ENCODE assay signal across 1 cellular context in the genomic region with DNA sequence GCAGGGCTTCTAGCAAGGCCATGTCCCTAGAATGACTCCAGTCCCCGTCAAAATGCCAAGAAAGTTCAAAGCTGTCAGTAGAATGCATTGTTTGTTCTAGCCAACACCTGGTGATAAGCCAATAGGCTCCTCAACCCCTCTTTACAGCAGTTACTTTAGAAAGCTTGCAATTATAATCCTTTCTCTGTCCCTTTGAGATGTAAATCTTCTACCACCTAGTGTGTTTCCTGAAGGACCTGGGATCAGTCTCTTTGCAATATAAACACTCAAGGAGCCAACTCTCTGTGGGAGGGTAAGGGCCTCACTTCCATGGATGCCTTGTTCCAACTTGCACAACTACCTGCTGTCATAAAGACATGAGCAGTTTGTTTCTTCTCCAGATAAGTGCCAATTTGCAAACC.
TF ChIP-seq lines count a peak whose summit lies in the region.

No MANE protein-coding gene starts in this region.

TF ChIP-seq in HEK293, 187 proteins besides CTCF, POLR2A, EP300 and RAD21 (continued from another document and continues in another):
- no peak for TF ChIP-seq ZNF639 (tag by site-specific recombination; IDR thresholded peaks at IDR 0.05)
- TF ChIP-seq ZNF214 (tag by site-specific recombination; IDR thresholded peaks at IDR 0.05; ENCODE audit: borderline replicate concordance): no peak
- TF ChIP-seq, protein P1, sequence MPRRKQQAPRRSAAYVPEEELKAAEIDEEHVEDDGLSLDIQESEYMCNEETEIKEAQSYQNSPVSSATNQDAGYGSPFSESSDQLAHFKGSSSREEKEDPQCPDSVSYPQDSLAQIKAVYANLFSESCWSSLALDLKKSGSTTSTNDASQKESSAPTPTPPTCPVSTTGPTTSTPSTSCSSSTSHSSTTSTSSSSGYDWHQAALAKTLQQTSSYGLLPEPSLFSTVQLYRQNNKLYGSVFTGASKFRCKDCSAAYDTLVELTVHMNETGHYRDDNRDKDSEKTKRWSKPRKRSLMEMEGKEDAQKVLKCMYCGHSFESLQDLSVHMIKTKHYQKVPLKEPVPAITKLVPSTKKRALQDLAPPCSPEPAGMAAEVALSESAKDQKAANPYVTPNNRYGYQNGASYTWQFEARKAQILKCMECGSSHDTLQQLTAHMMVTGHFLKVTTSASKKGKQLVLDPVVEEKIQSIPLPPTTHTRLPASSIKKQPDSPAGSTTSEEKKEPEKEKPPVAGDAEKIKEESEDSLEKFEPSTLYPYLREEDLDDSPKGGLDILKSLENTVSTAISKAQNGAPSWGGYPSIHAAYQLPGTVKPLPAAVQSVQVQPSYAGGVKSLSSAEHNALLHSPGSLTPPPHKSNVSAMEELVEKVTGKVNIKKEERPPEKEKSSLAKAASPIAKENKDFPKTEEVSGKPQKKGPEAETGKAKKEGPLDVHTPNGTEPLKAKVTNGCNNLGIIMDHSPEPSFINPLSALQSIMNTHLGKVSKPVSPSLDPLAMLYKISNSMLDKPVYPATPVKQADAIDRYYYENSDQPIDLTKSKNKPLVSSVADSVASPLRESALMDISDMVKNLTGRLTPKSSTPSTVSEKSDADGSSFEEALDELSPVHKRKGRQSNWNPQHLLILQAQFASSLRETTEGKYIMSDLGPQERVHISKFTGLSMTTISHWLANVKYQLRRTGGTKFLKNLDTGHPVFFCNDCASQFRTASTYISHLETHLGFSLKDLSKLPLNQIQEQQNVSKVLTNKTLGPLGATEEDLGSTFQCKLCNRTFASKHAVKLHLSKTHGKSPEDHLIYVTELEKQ (tag by site-specific recombination; IDR thresholded peaks at IDR 0.05; ENCODE audit: borderline replicate concordance): no peak
- no peak for TF ChIP-seq SALL2 (tag by site-specific recombination; IDR thresholded peaks at IDR 0.05; ENCODE audit: borderline replicate concordance)
- no peak for TF ChIP-seq ELK4 (IDR thresholded peaks at IDR 0.05; ENCODE audit: borderline replicate concordance, low read depth, low read length)
- no peak for TF ChIP-seq ZNF544 (tag by site-specific recombination; IDR thresholded peaks at IDR 0.05)
- no peak for TF ChIP-seq PATZ1 (tag by site-specific recombination; IDR thresholded peaks at IDR 0.05)
- no peak for TF ChIP-seq HOXC10 (CRISPR knock-in tag; IDR thresholded peaks at IDR 0.05)
- TF ChIP-seq, protein P2, sequence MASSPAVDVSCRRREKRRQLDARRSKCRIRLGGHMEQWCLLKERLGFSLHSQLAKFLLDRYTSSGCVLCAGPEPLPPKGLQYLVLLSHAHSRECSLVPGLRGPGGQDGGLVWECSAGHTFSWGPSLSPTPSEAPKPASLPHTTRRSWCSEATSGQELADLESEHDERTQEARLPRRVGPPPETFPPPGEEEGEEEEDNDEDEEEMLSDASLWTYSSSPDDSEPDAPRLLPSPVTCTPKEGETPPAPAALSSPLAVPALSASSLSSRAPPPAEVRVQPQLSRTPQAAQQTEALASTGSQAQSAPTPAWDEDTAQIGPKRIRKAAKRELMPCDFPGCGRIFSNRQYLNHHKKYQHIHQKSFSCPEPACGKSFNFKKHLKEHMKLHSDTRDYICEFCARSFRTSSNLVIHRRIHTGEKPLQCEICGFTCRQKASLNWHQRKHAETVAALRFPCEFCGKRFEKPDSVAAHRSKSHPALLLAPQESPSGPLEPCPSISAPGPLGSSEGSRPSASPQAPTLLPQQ (tag by site-specific recombination; IDR thresholded peaks at IDR 0.05): no peak
- no peak for TF ChIP-seq RBAK (tag by site-specific recombination; IDR thresholded peaks at IDR 0.05)
- TF ChIP-seq ZNF596 (tag by site-specific recombination; IDR thresholded peaks at IDR 0.05): peak; percentile 65; the same call in 1 of the 2 replicates
- TF ChIP-seq KLF8 (tag by site-specific recombination; IDR thresholded peaks at IDR 0.05): peak; percentile 49; the same call in 1 of the 2 replicates
- no peak for TF ChIP-seq ZNF292 (tag by site-specific recombination; IDR thresholded peaks at IDR 0.05; ENCODE audit: borderline replicate concordance, low read depth)
- TF ChIP-seq ZNF473 (tag by site-specific recombination; IDR thresholded peaks at IDR 0.05): no peak
- no peak for TF ChIP-seq ZNF354C (tag by site-specific recombination; IDR thresholded peaks at IDR 0.05; ENCODE audit: borderline replicate concordance, low read depth)
- TF ChIP-seq ZNF792 (tag by site-specific recombination; IDR thresholded peaks at IDR 0.05): no peak
- TF ChIP-seq ZNF174 (tag by site-specific recombination; IDR thresholded peaks at IDR 0.05): no peak
- TF ChIP-seq, protein P3, sequence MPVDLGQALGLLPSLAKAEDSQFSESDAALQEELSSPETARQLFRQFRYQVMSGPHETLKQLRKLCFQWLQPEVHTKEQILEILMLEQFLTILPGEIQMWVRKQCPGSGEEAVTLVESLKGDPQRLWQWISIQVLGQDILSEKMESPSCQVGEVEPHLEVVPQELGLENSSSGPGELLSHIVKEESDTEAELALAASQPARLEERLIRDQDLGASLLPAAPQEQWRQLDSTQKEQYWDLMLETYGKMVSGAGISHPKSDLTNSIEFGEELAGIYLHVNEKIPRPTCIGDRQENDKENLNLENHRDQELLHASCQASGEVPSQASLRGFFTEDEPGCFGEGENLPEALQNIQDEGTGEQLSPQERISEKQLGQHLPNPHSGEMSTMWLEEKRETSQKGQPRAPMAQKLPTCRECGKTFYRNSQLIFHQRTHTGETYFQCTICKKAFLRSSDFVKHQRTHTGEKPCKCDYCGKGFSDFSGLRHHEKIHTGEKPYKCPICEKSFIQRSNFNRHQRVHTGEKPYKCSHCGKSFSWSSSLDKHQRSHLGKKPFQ (tag by site-specific recombination; IDR thresholded peaks at IDR 0.05): peak; percentile 66; the same call in 1 of the 2 replicates
- no peak for TF ChIP-seq ZNF624 (tag by site-specific recombination; IDR thresholded peaks at IDR 0.05)
- TF ChIP-seq GLI2 (tag by site-specific recombination; IDR thresholded peaks at IDR 0.05; ENCODE audit: borderline replicate concordance, low read depth): peak; percentile 80
- no peak for TF ChIP-seq ZNF324 (tag by site-specific recombination; IDR thresholded peaks at IDR 0.05)
- TF ChIP-seq ZBTB17 (tag by site-specific recombination; IDR thresholded peaks at IDR 0.05): 0 out of 2 replicates have a peak, but pooled peaks have one; percentile 24
- TF ChIP-seq, protein P4, sequence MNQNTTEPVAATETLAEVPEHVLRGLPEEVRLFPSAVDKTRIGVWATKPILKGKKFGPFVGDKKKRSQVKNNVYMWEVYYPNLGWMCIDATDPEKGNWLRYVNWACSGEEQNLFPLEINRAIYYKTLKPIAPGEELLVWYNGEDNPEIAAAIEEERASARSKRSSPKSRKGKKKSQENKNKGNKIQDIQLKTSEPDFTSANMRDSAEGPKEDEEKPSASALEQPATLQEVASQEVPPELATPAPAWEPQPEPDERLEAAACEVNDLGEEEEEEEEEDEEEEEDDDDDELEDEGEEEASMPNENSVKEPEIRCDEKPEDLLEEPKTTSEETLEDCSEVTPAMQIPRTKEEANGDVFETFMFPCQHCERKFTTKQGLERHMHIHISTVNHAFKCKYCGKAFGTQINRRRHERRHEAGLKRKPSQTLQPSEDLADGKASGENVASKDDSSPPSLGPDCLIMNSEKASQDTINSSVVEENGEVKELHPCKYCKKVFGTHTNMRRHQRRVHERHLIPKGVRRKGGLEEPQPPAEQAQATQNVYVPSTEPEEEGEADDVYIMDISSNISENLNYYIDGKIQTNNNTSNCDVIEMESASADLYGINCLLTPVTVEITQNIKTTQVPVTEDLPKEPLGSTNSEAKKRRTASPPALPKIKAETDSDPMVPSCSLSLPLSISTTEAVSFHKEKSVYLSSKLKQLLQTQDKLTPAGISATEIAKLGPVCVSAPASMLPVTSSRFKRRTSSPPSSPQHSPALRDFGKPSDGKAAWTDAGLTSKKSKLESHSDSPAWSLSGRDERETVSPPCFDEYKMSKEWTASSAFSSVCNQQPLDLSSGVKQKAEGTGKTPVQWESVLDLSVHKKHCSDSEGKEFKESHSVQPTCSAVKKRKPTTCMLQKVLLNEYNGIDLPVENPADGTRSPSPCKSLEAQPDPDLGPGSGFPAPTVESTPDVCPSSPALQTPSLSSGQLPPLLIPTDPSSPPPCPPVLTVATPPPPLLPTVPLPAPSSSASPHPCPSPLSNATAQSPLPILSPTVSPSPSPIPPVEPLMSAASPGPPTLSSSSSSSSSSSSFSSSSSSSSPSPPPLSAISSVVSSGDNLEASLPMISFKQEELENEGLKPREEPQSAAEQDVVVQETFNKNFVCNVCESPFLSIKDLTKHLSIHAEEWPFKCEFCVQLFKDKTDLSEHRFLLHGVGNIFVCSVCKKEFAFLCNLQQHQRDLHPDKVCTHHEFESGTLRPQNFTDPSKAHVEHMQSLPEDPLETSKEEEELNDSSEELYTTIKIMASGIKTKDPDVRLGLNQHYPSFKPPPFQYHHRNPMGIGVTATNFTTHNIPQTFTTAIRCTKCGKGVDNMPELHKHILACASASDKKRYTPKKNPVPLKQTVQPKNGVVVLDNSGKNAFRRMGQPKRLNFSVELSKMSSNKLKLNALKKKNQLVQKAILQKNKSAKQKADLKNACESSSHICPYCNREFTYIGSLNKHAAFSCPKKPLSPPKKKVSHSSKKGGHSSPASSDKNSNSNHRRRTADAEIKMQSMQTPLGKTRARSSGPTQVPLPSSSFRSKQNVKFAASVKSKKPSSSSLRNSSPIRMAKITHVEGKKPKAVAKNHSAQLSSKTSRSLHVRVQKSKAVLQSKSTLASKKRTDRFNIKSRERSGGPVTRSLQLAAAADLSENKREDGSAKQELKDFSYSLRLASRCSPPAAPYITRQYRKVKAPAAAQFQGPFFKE (tag by site-specific recombination; IDR thresholded peaks at IDR 0.05; ENCODE audit: borderline replicate concordance): no peak
- no peak for TF ChIP-seq ZNF623 (tag by site-specific recombination; IDR thresholded peaks at IDR 0.05)
- TF ChIP-seq ZNF549 (tag by site-specific recombination; IDR thresholded peaks at IDR 0.05): no peak
- TF ChIP-seq ZNF654 (tag by site-specific recombination; IDR thresholded peaks at IDR 0.05; ENCODE audit: low read depth): no peak
- TF ChIP-seq ZFP3 (tag by site-specific recombination; IDR thresholded peaks at IDR 0.05; ENCODE audit: low read depth): no peak
- no peak for TF ChIP-seq ZNF280D (tag by site-specific recombination; IDR thresholded peaks at IDR 0.05)
- peak; percentile 62 for TF ChIP-seq ZXDB (tag by site-specific recombination; IDR thresholded peaks at IDR 0.05)
- TF ChIP-seq ZSCAN30 (tag by site-specific recombination; IDR thresholded peaks at IDR 0.05): peak; percentile 75
- no peak for TF ChIP-seq ZNF513 (tag by site-specific recombination; IDR thresholded peaks at IDR 0.05)
- no peak for TF ChIP-seq ZNF560 (tag by site-specific recombination; IDR thresholded peaks at IDR 0.05; ENCODE audit: borderline replicate concordance)
